In genomic region chr17:75249564-75249963, GRCh38 we compare ENCODE assay signal across 10 cellular contexts. TPM values are rescaled to one million over a fixed set of nuclear protein-coding genes. Genes with fewer than 3 reads are reported as not detected.
DNase-seq lines count a peak whose midpoint lies in the region; ATAC-seq and TF ChIP-seq lines count a peak whose summit lies in the region.
"Had no signal": no experiment of that assay in that cellular context is flagged by ENCODE, and none has a peak within 500 bp of the region (broad histone marks: within the 10 kb centered on the region; RNA-seq: fewer than 3 reads in every experiment).

No MANE protein-coding gene starts in this region.

- H3K27me3 ChIP-seq in heart right ventricle = no peaks in the 10 kb centered on the region
- H3K27me3 ChIP-seq in esophagus (ENCODE audit: control insufficient read depth in 1 of 2, insufficient read depth in 2 of 2, low read length in 2 of 2) = no peaks in the 10 kb centered on the region
- H3K27me3 ChIP-seq in subcutaneous abdominal adipose tissue (ENCODE audit: control insufficient read depth in 5 of 5, insufficient read depth in 4 of 5, low read length in 5 of 5) = no peaks in the 10 kb centered on the region
- H3K27me3 ChIP-seq: BE2C had no signal

- H3K4me3 ChIP-seq in heart right ventricle (peak overlapping the region in 6 of 10 donors; percentile 14 to 34 (median 26)), SK-N-MC (no peak overlapping the region), esophagus (ENCODE audit: low read depth in 1 of 2, low read length in 2 of 2) (no peak overlapping the region), subcutaneous abdominal adipose tissue (ENCODE audit: low read depth in 1 of 5, low read length in 5 of 5) (peak overlapping the region in 2 of 5 donors; percentile 1 to 29)

- no peak for TF ChIP-seq CTCF in heart right ventricle (IDR thresholded peaks at IDR 0.05)

- peaks cover 0 to 35% (median 21%) of the 10 kb centered on the region in 9 donors for H3K36me3 ChIP-seq in heart right ventricle
- H3K36me3 ChIP-seq in SK-N-MC (ENCODE audit: insufficient read depth, low read length) = peaks cover 17% of the 10 kb centered on the region; the same call in 1 of the 2 replicates
- peaks cover 4 to 20% of the 10 kb centered on the region in 2 donors for H3K36me3 ChIP-seq in esophagus (ENCODE audit: control insufficient read depth in 2 of 2, insufficient read depth in 2 of 2, low read length in 1 of 2)
- H3K36me3 ChIP-seq in subcutaneous abdominal adipose tissue (ENCODE audit: control insufficient read depth in 5 of 5, insufficient read depth in 5 of 5, low read length in 5 of 5) = peaks cover 0 to 21% (median 21%) of the 10 kb centered on the region in 5 donors

- H3K27ac ChIP-seq in heart right ventricle (peak overlapping the region in 9 of 10 donors; percentile 10 to 77 (median 45)), SK-N-MC (peak overlapping the region; percentile 46; the same call in 1 of the 2 replicates), esophagus (ENCODE audit: low read depth in 2 of 2, low read length in 1 of 2) (peak overlapping the region; percentile 66 to 82), subcutaneous abdominal adipose tissue (ENCODE audit: low read depth, low read length) (peak overlapping the region; percentile 7)

- DNase-seq in heart right ventricle (no peak), left cardiac atrium (no peak), SK-N-MC (ENCODE audit: low read depth, low spot score) (no peak), Ammon's horn (ENCODE audit: low spot score) (no peak), MV-4-11 (lab: John Stamatoyannopoulos, UW) (no peak), inferior parietal cortex (ENCODE audit: extremely low spot score) (no peak)
- DNase-seq: BE2C, NCI-H1105 had no signal

- no peak for ATAC-seq in heart right ventricle
- ATAC-seq in left cardiac atrium = no peak

- H3K9me3 ChIP-seq in heart right ventricle (no peaks in the 10 kb centered on the region), SK-N-MC (ENCODE audit: low read depth, low read length) (no peaks in the 10 kb centered on the region), esophagus (ENCODE audit: control insufficient read depth in 2 of 2, insufficient read depth in 1 of 2, low read depth in 1 of 2, low read length in 1 of 2) (no peaks in the 10 kb centered on the region), subcutaneous abdominal adipose tissue (ENCODE audit: control insufficient read depth in 5 of 5, low read length in 5 of 5) (no peaks in the 10 kb centered on the region)
- H3K9me3 ChIP-seq: BE2C had no signal

- 79 to 83% methylated on average over 4 of the region's 4 CpGs for WGBS in heart right ventricle, 2 donors
- 66 to 67% methylated on average over 4 of the region's 4 CpGs for WGBS in esophagus, 2 donors

- H3K4me1 ChIP-seq in heart right ventricle = peaks cover 0 to 39% (median 22%) of the 10 kb centered on the region in 9 donors
- peaks cover 2 to 3% of the 10 kb centered on the region in 2 donors for H3K4me1 ChIP-seq in esophagus (ENCODE audit: control insufficient read depth in 2 of 2, insufficient read depth in 2 of 2, low read length in 1 of 2)
- peaks cover 3 to 20% (median 12%) of the 10 kb centered on the region in 5 donors for H3K4me1 ChIP-seq in subcutaneous abdominal adipose tissue (ENCODE audit: control insufficient read depth in 5 of 5, insufficient read depth in 5 of 5, low read length in 5 of 5)

- H3K9ac ChIP-seq in SK-N-MC (ENCODE audit: insufficient read length) (no peak overlapping the region), subcutaneous abdominal adipose tissue (ENCODE audit: low read length in 5 of 5) (no peak overlapping the region)

- intact Hi-C loops in heart right ventricle (cut with DNase I) = loop anchor here in 1 of 10 donors (10.0 kb wide), 1 partner anchor 65 kb away; the partner anchor contains the start of gene SUMO2
- intact Hi-C loops in left cardiac atrium (cut with DNase I) = no loop called here

RNA-seq across cellular contexts. Expression of gene GGA3, which starts 11.8 kb away (rescaled TPM):
- total RNA-seq in heart right ventricle (10 to 100 TPM; 16.0 to 30.2 (median 21.7) TPM), left cardiac atrium (10 to 100 TPM; 23.0 to 24.5 TPM)
- polyA plus RNA-seq in heart right ventricle (10 to 100 TPM; 13.1 to 20.3 TPM), esophagus (10 to 100 TPM; 22.8 to 33.2 TPM)

RNA-seq across cellular contexts. Expression of gene MRPS7, which starts 12.1 kb away (rescaled TPM):
- total RNA-seq in heart right ventricle (100 to 1,000 TPM; 124 to 179 (median 151) TPM), left cardiac atrium (100 to 1,000 TPM in 1 of 2 donors, 10 to 100 TPM in 1; 85.4 to 103 TPM)
- polyA plus RNA-seq in heart right ventricle (100 to 1,000 TPM in 1 of 2 donors, 10 to 100 TPM in 1; 98.9 to 118 TPM), esophagus (10 to 100 TPM; 44.8 to 70.5 TPM)

RNA-seq across cellular contexts. Expression of gene MIF4GD, which starts 21.5 kb away (rescaled TPM):
- total RNA-seq in heart right ventricle = 10 to 100 TPM; 12.6 to 21.0 (median 15.6) TPM
- 10 to 100 TPM in 1 of 2 donors, 1 to 10 TPM in 1; 7.5 to 27.7 TPM for polyA plus RNA-seq in heart right ventricle
- 10 to 100 TPM; 13.8 to 17.7 TPM for total RNA-seq in left cardiac atrium
- polyA plus RNA-seq in esophagus = 10 to 100 TPM in 1 of 2 donors, 1 to 10 TPM in 1; 9.3 to 23.3 TPM

RNA-seq across cellular contexts. Expression of gene SLC25A19, which starts 39.7 kb away (rescaled TPM):
- total RNA-seq in heart right ventricle (10 to 100 TPM in 6 of 10 donors, 1 to 10 TPM in 4; 6.8 to 19.2 (median 11.3) TPM), left cardiac atrium (10 to 100 TPM; 15.2 to 21.0 TPM)
- polyA plus RNA-seq in heart right ventricle (10 to 100 TPM; 19.7 to 23.2 TPM), esophagus (1 to 10 TPM; 7.8 to 9.3 TPM)

RNA-seq across cellular contexts. Expression of gene NUP85, which starts 44.1 kb away (rescaled TPM):
- total RNA-seq in heart right ventricle = 10 to 100 TPM; 16.2 to 28.4 (median 20.4) TPM
- 10 to 100 TPM; 31.3 to 39.0 TPM for polyA plus RNA-seq in heart right ventricle
- total RNA-seq in left cardiac atrium = 10 to 100 TPM; 28.6 to 37.9 TPM
- polyA plus RNA-seq in esophagus = 10 to 100 TPM; 31.1 to 37.1 TPM

Comparison
In these comparisons a context has a peak if more than half of its experiments do, and no peak if none do; other contexts are left out.
1. H3K27ac ChIP-seq: peak in every context shown above with its lines; median percentile 74 in esophagus; 46 in SK-N-MC; 45 in heart right ventricle; 7 in subcutaneous abdominal adipose tissue.
2. H3K4me3 ChIP-seq: peak in heart right ventricle (6 of 10); none in SK-N-MC (single experiment) and esophagus (0 of 2).